Comparison of ENCODE assay signal across 38 cellular contexts in the genomic region with DNA sequence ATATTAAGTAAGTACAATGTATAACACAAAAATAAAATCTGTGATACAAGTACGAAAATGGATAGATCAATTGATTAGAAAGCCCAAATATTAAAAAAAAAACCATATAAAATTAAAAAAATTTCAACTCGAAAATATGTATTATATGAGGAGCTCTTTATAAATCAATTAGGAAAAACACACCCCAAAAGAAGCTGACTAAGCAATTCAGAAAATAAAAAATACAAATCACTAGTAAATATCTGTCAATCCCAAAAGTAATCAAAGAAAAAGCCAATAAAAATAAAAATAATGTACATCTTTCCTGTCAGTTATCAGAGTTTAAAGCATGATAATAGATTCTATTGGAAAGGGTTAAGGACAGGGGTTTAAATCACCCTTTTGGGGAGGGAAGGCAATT. TPM values are rescaled to one million over a fixed set of nuclear protein-coding genes. Genes with fewer than 3 reads are reported as not detected.
"Had no signal": no experiment of that assay in that cellular context is flagged by ENCODE, and none has a peak within 500 bp of the region (broad histone marks: within the 10 kb centered on the region; RNA-seq: fewer than 3 reads in every experiment).

No MANE protein-coding gene starts in this region.

- H3K4me3 ChIP-seq: dorsolateral prefrontal cortex, gastrocnemius medialis, heart left ventricle, hepatocyte, left lung, mucosa of descending colon, pancreas, smooth muscle cell, suprapubic skin, transverse colon, upper lobe of right lung, uterus had no signal

- ATAC-seq: esophagus mucosa; gastrocnemius medialis; heart left ventricle; left cardiac atrium; left lung; mucosa of descending colon; natural killer cell treated with Interleukin-12 subunit alpha and Interleukin-12 subunit beta and Interleukin-15 and Interleukin-18, amount 100 ng/mL, for 72 hours; pancreas; sciatic nerve; stimulated activated naive CD8-positive, alpha-beta T cell treated with anti-CD3 and anti-CD28 coated beads, Interleukin-15, amount 100 ng/mL, for 72 hours; upper lobe of right lung had no signal

- H3K4me2 ChIP-seq: hepatocyte, smooth muscle cell had no signal

- H3K27me3 ChIP-seq: dorsolateral prefrontal cortex, pancreas, uterus had no signal

- H3K4me1 ChIP-seq: gastrocnemius medialis, left lung, pancreas, suprapubic skin, transverse colon, upper lobe of right lung, uterus had no signal

- FAIRE-seq: islet of Langerhans, pancreas had no signal

- H3K36me3 ChIP-seq: gastrocnemius medialis, heart left ventricle, left lung, neutrophil, pancreas, suprapubic skin, transverse colon, upper lobe of right lung, uterus had no signal

- DNase-seq: cortex of kidney; dorsolateral prefrontal cortex; effector CD4-positive, alpha-beta T cell; foreskin fibroblast; gastrocnemius medialis; heart left ventricle; left cardiac atrium; left lung; mesenchymal stem cell; mucosa of descending colon; naive B cell; pancreas; stimulated activated CD4-positive, alpha-beta T cell treated with anti-CD3 and anti-CD28 coated beads, Interleukin-12 subunit alpha, Interleukin-12 subunit beta, amount 100 ng/mL, for 4 hours; stimulated activated CD4-positive, alpha-beta T cell treated with anti-CD3 and anti-CD28 coated beads, Interleukin-1b, Interleukin-23, amount 100 ng/mL, for 48 hours; stimulated activated CD4-positive, alpha-beta T cell treated with anti-CD3 and anti-CD28 coated beads, Interleukin-4, amount 100 ng/mL, for 1 hour; stimulated activated CD8-positive, alpha-beta memory T cell treated with anti-CD3 and anti-CD28 coated beads, Interleukin-4, amount 100 ng/mL, for 48 hours; stimulated activated naive CD4-positive, alpha-beta T cell; stimulated activated naive CD8-positive, alpha-beta T cell treated with anti-CD3 and anti-CD28 coated beads, Interleukin-15, amount 100 ng/mL, for 72 hours; transverse colon; upper lobe of right lung; uterus had no signal

- H3K79me2 ChIP-seq: hepatocyte had no signal

- H2AFZ ChIP-seq: hepatocyte had no signal

- H3K27ac ChIP-seq: dorsolateral prefrontal cortex, epithelial cell of prostate, gastrocnemius medialis, hepatocyte, left lung, neutrophil, pancreas, suprapubic skin, transverse colon, upper lobe of right lung, uterus had no signal

- H3K9me3 ChIP-seq: gastrocnemius medialis, heart left ventricle, left lung, mucosa of descending colon, neutrophil, pancreas, suprapubic skin, transverse colon, upper lobe of right lung, uterus had no signal

RNA-seq across cellular contexts. Expression of a gene that starts 10.2 kb away (rescaled TPM):
- total RNA-seq: glomerular endothelial cell, mesothelial cell of epicardium, smooth muscle cell had no signal
- polyA plus RNA-seq: smooth muscle cell had no signal

RNA-seq across cellular contexts. Expression of a gene that starts 38.8 kb away (rescaled TPM):
- total RNA-seq: dorsolateral prefrontal cortex, esophagus mucosa, gastrocnemius medialis, glomerular endothelial cell, heart left ventricle, kidney epithelial cell, left cardiac atrium, left lung, lower leg skin, lung microvascular endothelial cell, mesothelial cell of epicardium, mucosa of descending colon, neural crest cell, omental fat pad, pancreas, progenitor cell of endocrine pancreas, sciatic nerve, smooth muscle cell, suprapubic skin, transverse colon, upper lobe of right lung, uterus had no signal
- polyA plus RNA-seq: heart left ventricle, hepatocyte, pancreas, smooth muscle cell had no signal

RNA-seq across cellular contexts. Expression of a gene that starts 51.9 kb away (rescaled TPM):
- total RNA-seq: dorsolateral prefrontal cortex, esophagus mucosa, gastrocnemius medialis, hepatocyte, left cardiac atrium, lower leg skin, mesothelial cell of epicardium, mucosa of descending colon, neural crest cell, omental fat pad, progenitor cell of endocrine pancreas, sciatic nerve, smooth muscle cell, suprapubic skin, transverse colon, uterus had no signal
- polyA plus RNA-seq: heart left ventricle, hepatocyte, pancreas, smooth muscle cell had no signal
